8 cellular contexts compared by ENCODE assay signal in the genomic region with DNA sequence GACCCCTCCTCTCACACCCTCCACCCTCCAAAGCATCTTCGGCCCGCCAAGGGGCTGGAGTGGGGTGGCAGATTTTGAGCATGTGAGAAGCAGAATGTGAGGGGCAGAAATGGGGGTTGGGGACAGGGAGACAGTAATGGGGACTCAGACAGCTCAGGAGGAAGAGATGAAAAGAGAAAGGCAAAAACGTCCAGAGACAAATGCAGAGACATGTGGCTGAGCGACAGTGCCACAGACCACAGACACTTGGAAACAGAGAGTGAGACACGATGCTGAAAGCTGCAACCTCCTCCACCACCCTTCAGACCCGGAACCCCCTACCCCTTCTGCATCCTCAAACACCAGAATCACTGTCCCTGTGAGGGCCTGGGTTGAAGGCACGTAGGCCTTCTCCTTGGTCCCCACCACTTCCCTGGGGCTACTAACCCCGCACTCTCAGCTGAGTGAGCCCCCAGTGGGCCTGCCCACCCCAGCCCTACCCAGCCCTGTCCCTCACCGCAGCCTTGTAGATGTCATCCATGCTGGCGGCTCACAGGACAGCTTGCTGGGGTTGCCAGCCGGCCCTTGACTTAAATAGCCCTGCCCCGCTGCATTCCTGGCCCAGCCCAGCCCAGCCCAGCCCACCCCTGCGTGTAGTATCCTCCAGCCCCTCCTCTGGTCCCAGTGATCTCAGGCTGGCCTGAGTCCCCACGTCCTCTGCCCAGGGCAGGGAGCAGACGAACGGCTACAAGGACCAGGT. TPM values are rescaled to one million over a fixed set of nuclear protein-coding genes. Genes with fewer than 3 reads are reported as not detected.
DNase-seq lines count a peak whose midpoint lies in the region; ATAC-seq and TF ChIP-seq lines count a peak whose summit lies in the region.

Gene TNNC1, minus strand, starts transcription at position 546 of the 739 bp plus-strand sequence. Its CDS starts 26 bp downstream, at position 520.

- intact Hi-C loops in activated CD4-positive, alpha-beta memory T cell treated with anti-CD3 and anti-CD28 coated beads for 36 hours (cut with micrococcal nuclease), result no loop called here
- intact Hi-C loops in heart right ventricle (cut with DNase I) (loop anchor here in 3 of 10 donors (10.0 kb wide), 2 partner anchors 219 to 231 kb away; partner anchors contain the start of genes GNL3 (in 3 of the 3), PBRM1 (in 3 of the 3) and TWF2 (in 1 of the 3)), gastrocnemius medialis (cut with DNase I; ENCODE audit: low total_unique reads) (loop anchor here (5.0 to 10.0 kb wide), 4 partner anchors 84 to 391 kb away; partner anchors contain the start of genes GLYCTK, TWF2 and UQCC5)

- POLR2A ChIA-PET in activated CD4-positive, alpha-beta memory T cell treated with anti-CD3 and anti-CD28 coated beads for 36 hours (lab: Charles Lee), result no interaction called here

- peak within 1 kb of the TSS; percentile 91 for H3K4me2 ChIP-seq in GM23338

- H3K4me1 Mint-ChIP-seq in GM23338, result peaks cover 39% of the 10 kb centered on the region
- peaks cover 35% of the 10 kb centered on the region for H3K4me1 Mint-ChIP-seq in activated CD4-positive, alpha-beta memory T cell treated with anti-CD3 and anti-CD28 coated beads for 36 hours (ENCODE audit: low read depth)

- H3K9me2 ChIP-seq in GM23338 (ENCODE audit: insufficient read depth), result no peaks in the 10 kb centered on the region

- H3K4me1 ChIP-seq in GM23338 (ENCODE audit: insufficient read depth), result peaks cover 26% of the 10 kb centered on the region
- H3K4me1 ChIP-seq in heart right ventricle, result peaks cover 17 to 56% (median 40%) of the 10 kb centered on the region in 9 donors
- H3K4me1 ChIP-seq in gastrocnemius medialis, result peaks cover 47 to 56% of the 10 kb centered on the region in 2 donors

- no peaks in the 10 kb centered on the region; the same call in 1 of the 2 replicates for H3F3A ChIP-seq in GM23338 (replicated peaks; ENCODE audit: low read depth)

- peak within 1 kb of the TSS; percentile 96 for H2AFZ ChIP-seq in GM23338

- H3K9me3 Mint-ChIP-seq in GM23338, result no peaks in the 10 kb centered on the region; the same call in 2 of the 3 replicates
- H3K9me3 Mint-ChIP-seq in activated CD4-positive, alpha-beta memory T cell treated with anti-CD3 and anti-CD28 coated beads for 36 hours, result no peaks in the 10 kb centered on the region

- H3K4me3 ChIP-seq in GM23338, result no peak within 1 kb of the TSS
- H3K4me3 ChIP-seq in heart right ventricle, result peak within 1 kb of the TSS; percentile 38 to 96 (median 78)
- peak within 1 kb of the TSS; percentile 73 to 95 (median 86) for H3K4me3 ChIP-seq in gastrocnemius medialis

- TF ChIP-seq CTCF in GM23338 (conservative IDR thresholded peaks at IDR 0.05; ENCODE audit: low read depth in 2 of 2), result no peak
- no peak for TF ChIP-seq CTCF in heart right ventricle (IDR thresholded peaks at IDR 0.05)
- TF ChIP-seq CTCF in gastrocnemius medialis (IDR thresholded peaks at IDR 0.05 in 4 of 5, conservative IDR thresholded peaks at IDR 0.05 in 1 of 5), result no peak

- H3K9me3 ChIP-seq in heart right ventricle (no peaks in the 10 kb centered on the region), gastrocnemius medialis (no peaks in the 10 kb centered on the region)

- H3K27me3 ChIP-seq in GM23338 (ENCODE audit: insufficient read depth) (no peaks in the 10 kb centered on the region), heart right ventricle (no peaks in the 10 kb centered on the region), gastrocnemius medialis (no peaks in the 10 kb centered on the region)

- H3K4me3 Mint-ChIP-seq in GM23338, result peak within 1 kb of the TSS; percentile 88
- H3K4me3 Mint-ChIP-seq in activated CD4-positive, alpha-beta memory T cell treated with anti-CD3 and anti-CD28 coated beads for 36 hours, result peak within 1 kb of the TSS; percentile 89

- peak; percentile 89 to 90 for TF ChIP-seq POLR2A in gastrocnemius medialis (IDR thresholded peaks at IDR 0.05)

- peaks cover 18% of the 10 kb centered on the region; the same call in 1 of the 2 replicates for H3K36me3 ChIP-seq in GM23338 (ENCODE audit: insufficient read depth)
- H3K36me3 ChIP-seq in heart right ventricle, result peaks cover 0 to 28% (median 6%) of the 10 kb centered on the region in 9 donors
- H3K36me3 ChIP-seq in gastrocnemius medialis, result peaks cover 0 to 10% of the 10 kb centered on the region in 2 donors

- H3K27me3 Mint-ChIP-seq in GM23338 (ENCODE audit: insufficient read depth, low read depth, poor library complexity), result peaks cover 11% of the 10 kb centered on the region
- no peaks in the 10 kb centered on the region for H3K27me3 Mint-ChIP-seq in activated CD4-positive, alpha-beta memory T cell treated with anti-CD3 and anti-CD28 coated beads for 36 hours

- WGBS in heart right ventricle, 2 donors, result 41 to 59% methylated on average over 16 of the region's 16 CpGs

- H3K79me2 ChIP-seq in GM23338 (replicated peaks; ENCODE audit: insufficient read depth), result peaks cover 29% of the 10 kb centered on the region

- peaks cover 18% of the 10 kb centered on the region for H4K20me1 ChIP-seq in GM23338 (replicated peaks; ENCODE audit: insufficient read depth)

- CTCF ChIA-PET in activated CD4-positive, alpha-beta memory T cell treated with anti-CD3 and anti-CD28 coated beads for 36 hours (lab: Charles Lee), result interaction anchor here (0.7 to 2.4 kb wide), 4 partner anchors 8 to 41 kb away, joined by 3 to 10 read pairs (median 6); partner anchors contain the start of gene SEMA3G

- ATAC-seq in GM23338, result peak; percentile 24
- ATAC-seq in heart right ventricle, result peak; percentile 9 to 64 (median 54)
- ATAC-seq in gastrocnemius medialis, result peak; percentile 5 to 16
- no peak for ATAC-seq in GM19035 (IDR thresholded peaks at IDR 0.05; ENCODE audit: unreplicated experiment)

- H3K27ac ChIP-seq in GM23338 (ENCODE audit: low read depth) (no peak within 1 kb of the TSS), heart right ventricle (peak within 1 kb of the TSS; percentile 88 to 99 (median 92)), gastrocnemius medialis (peak within 1 kb of the TSS; percentile 94 to 99 (median 97))

- in situ Hi-C loops in gastrocnemius medialis (cut with MboI; ENCODE audit: low sequenced_read_pairs in 4 of 4), result no loop called here
- in situ Hi-C loops in ACHN (cut with HindIII; ENCODE audit: low pct_ligation_motif_present, low pct_unique_long_range_greater_than_20kb, low sequenced_read_pairs), result no loop called here

- DNase-seq in GM23338 (ENCODE audit: low spot score) (peak; percentile 71), heart right ventricle (peak; percentile 72 to 76), gastrocnemius medialis (peak; percentile 51 to 87), activated gamma-delta T cell treated with Interleukin-2 at 50 U/mL for 16 hours (no peak), germinal center (ENCODE audit: low spot score) (no peak), ACHN (no peak)
- DNase-seq in activated CD4-positive, alpha-beta memory T cell treated with anti-CD3 and anti-CD28 coated beads for 36 hours, result no peak

- no peak within 1 kb of the TSS for H3K27ac Mint-ChIP-seq in GM23338
- H3K27ac Mint-ChIP-seq in activated CD4-positive, alpha-beta memory T cell treated with anti-CD3 and anti-CD28 coated beads for 36 hours, result peak within 1 kb of the TSS; percentile 87

- H3K36me3 Mint-ChIP-seq in GM23338 (ENCODE audit: low read depth), result peaks cover 16% of the 10 kb centered on the region
- peaks cover 12% of the 10 kb centered on the region for H3K36me3 Mint-ChIP-seq in activated CD4-positive, alpha-beta memory T cell treated with anti-CD3 and anti-CD28 coated beads for 36 hours

TF ChIP-seq in GM23338, 12 proteins besides CTCF, POLR2A, EP300 and RAD21 (continues in another document):
- no peak for TF ChIP-seq ZNF114 (CRISPR knock-in tag; IDR thresholded peaks at IDR 0.05)
- no peak for TF ChIP-seq EZH2phosphoT487 (IDR thresholded peaks at IDR 0.05; ENCODE audit: unreplicated experiment)
- TF ChIP-seq EZH2 (IDR thresholded peaks at IDR 0.05; ENCODE audit: low read depth, unreplicated experiment), result no peak
- no peak for TF ChIP-seq NANOG (IDR thresholded peaks at IDR 0.05; ENCODE audit: borderline replicate concordance)
- no peak for TF ChIP-seq JUNB (IDR thresholded peaks at IDR 0.05; ENCODE audit: unreplicated experiment)
- no peak for TF ChIP-seq STAT1 (IDR thresholded peaks at IDR 0.05; ENCODE audit: unreplicated experiment)
- TF ChIP-seq CREB1 (CRISPR knock-in tag; IDR thresholded peaks at IDR 0.05; ENCODE audit: low read depth), result no peak
- TF ChIP-seq ETS1 (IDR thresholded peaks at IDR 0.05), result no peak

RNA-seq across cellular contexts. Expression of gene TNNC1, which starts in this region (rescaled TPM):
- 1.7 and 6.5 TPM in 2 replicates for total RNA-seq in GM23338 (2014; rRNA removed; shearing (Covaris generic))
- polyA plus RNA-seq in GM23338 (2016; fragmentation: Nextera tagmentation; extraction: Ambion mirVana), result 6.9 and 8.3 TPM in 2 replicates
- 1 to 10 TPM; 3.0 to 4.7 TPM for total RNA-seq in activated CD4-positive, alpha-beta memory T cell treated with anti-CD3 and anti-CD28 coated beads for 36 hours
- total RNA-seq in heart right ventricle, result 1,000 to 10,000 TPM; 6,035 to 9,296 (median 8,226) TPM
- polyA plus RNA-seq in heart right ventricle, result over 10,000 TPM in 1 of 2 donors, 1,000 to 10,000 TPM in 1; 9,937 to 18,066 TPM
- total RNA-seq in gastrocnemius medialis, result over 10,000 TPM in 1 of 4 donors, 1,000 to 10,000 TPM in 3; 5,017 to 11,453 (median 7,253) TPM

Comparison
In these comparisons a context has a peak if more than half of its experiments do, and no peak if none do; other contexts are left out.
1. RNA of gene TNNC1 (total RNA-seq): 6,035 to 9,296 TPM in heart right ventricle and 5,017 to 11,453 TPM in gastrocnemius medialis; 1.7 to 6.5 TPM in GM23338 and 3.0 to 4.7 TPM in activated CD4-positive, alpha-beta memory T cell treated with anti-CD3 and anti-CD28 coated beads for 36 hours; every median in the first group is over 100 times any median in the second.
2. RNA of gene TNNC1 (polyA plus RNA-seq): 9,937 to 18,066 TPM in heart right ventricle; 6.9 to 8.3 TPM in GM23338; every median in the first group is over 1,000 times any median in the second.
3. DNase-seq: peak in GM23338 (single experiment), heart right ventricle (2 of 2) and gastrocnemius medialis (2 of 2); none in activated CD4-positive, alpha-beta memory T cell treated with anti-CD3 and anti-CD28 coated beads for 36 hours (single experiment), activated gamma-delta T cell treated with Interleukin-2 at 50 U/mL for 16 hours (single experiment), germinal center (single experiment) and ACHN (single experiment).